In genomic region chr6:17869010-17869752, GRCh38 we compare ENCODE assay signal across 12 cellular contexts.
DNase-seq lines count a peak whose midpoint lies in the region; ATAC-seq and TF ChIP-seq lines count a peak whose summit lies in the region.
"Had no signal": no experiment of that assay in that cellular context is flagged by ENCODE, and none has a peak within 500 bp of the region (broad histone marks: within the 10 kb centered on the region; RNA-seq: fewer than 3 reads in every experiment).

No MANE protein-coding gene starts in this region.

- H3K18ac ChIP-seq in mesendoderm (ENCODE audit: low read length): no peak overlapping the region

- H2BK5ac ChIP-seq in mesendoderm (ENCODE audit: low read length): no peak overlapping the region

- no peaks in the 10 kb centered on the region for H3K27me3 ChIP-seq in WERI-Rb-1 (ENCODE audit: insufficient read depth, low read depth, severe bottlenecking)
- no peaks in the 10 kb centered on the region for H3K27me3 ChIP-seq in mesendoderm (ENCODE audit: insufficient read depth, low read length, poor library complexity)

- H4K8ac ChIP-seq in mesendoderm (ENCODE audit: low read depth, low read length): no peak overlapping the region

- no peak for TF ChIP-seq CTCF in WERI-Rb-1 (IDR thresholded peaks at IDR 0.05; ENCODE audit: low read depth, low read length)

- no CpG with 5 or more reads among the region's 6 CpGs for WGBS in mesendoderm (ENCODE audit: extremely low coverage, insufficient coverage, low lambda C conversion rate)

- H3K56ac ChIP-seq in mesendoderm (ENCODE audit: low read length): no peak overlapping the region

- H2BK120ac ChIP-seq in mesendoderm (ENCODE audit: low read depth, low read length): no peak overlapping the region

- H3K9me3 ChIP-seq in WERI-Rb-1 (ENCODE audit: severe bottlenecking): no peaks in the 10 kb centered on the region

- H3K36me3 ChIP-seq in WERI-Rb-1: peaks cover 2% of the 10 kb centered on the region; the same call in 1 of the 2 replicates
- H3K36me3 ChIP-seq in mesendoderm (ENCODE audit: control insufficient read depth, insufficient read depth, low read length): no peaks in the 10 kb centered on the region

- no peak overlapping the region for H3K4me3 ChIP-seq in WERI-Rb-1 (ENCODE audit: low read depth, low read length)
- no peak overlapping the region for H3K4me3 ChIP-seq in mesendoderm (ENCODE audit: low read length)

- peak; percentile 35 to 51 for DNase-seq in NCI-H524 (lab: John Stamatoyannopoulos, UW)
- no peak for DNase-seq in NCI-H524 treated with DMSO at 0.1 percent for 48 hours (lab: John Stamatoyannopoulos, UW)
- peak; percentile 37 for DNase-seq in WERI-Rb-1
- peak; percentile 86 for DNase-seq in globus pallidus (ENCODE audit: low spot score)
- DNase-seq in superior temporal gyrus (ENCODE audit: extremely low spot score): peak; percentile 87
- no peak for DNase-seq in mesendoderm
- DNase-seq: activated T-cell treated with anti-CD3 and anti-CD28 coated beads, Interleukin-2, amount 50 U/mL, for 48 hours; cortex of kidney; kidney; retina had no signal

- no peaks in the 10 kb centered on the region for H3K79me2 ChIP-seq in mesendoderm (ENCODE audit: control insufficient read depth, insufficient read depth, low read length)

- H2AK5ac ChIP-seq in mesendoderm (ENCODE audit: low read length): no peak overlapping the region

- ATAC-seq in HG03460 (IDR thresholded peaks at IDR 0.05; ENCODE audit: unreplicated experiment) (no peak), GM21360 (IDR thresholded peaks at IDR 0.05; ENCODE audit: unreplicated experiment) (no peak)

- no peak overlapping the region for H3K4ac ChIP-seq in mesendoderm (ENCODE audit: low read depth, low read length)

- no peak overlapping the region for H2BK15ac ChIP-seq in mesendoderm (replicated peaks; ENCODE audit: low read depth)

- H3K79me1 ChIP-seq in mesendoderm (ENCODE audit: low read length): no peaks in the 10 kb centered on the region

- H3K23ac ChIP-seq in mesendoderm (ENCODE audit: low read length): no peak overlapping the region

- H3K9ac ChIP-seq in mesendoderm (ENCODE audit: low read length): no peak overlapping the region

- H4K5ac ChIP-seq in mesendoderm (ENCODE audit: low read length): no peak overlapping the region

- no peak overlapping the region for H3K4me2 ChIP-seq in mesendoderm (ENCODE audit: low read length)

- H3K27ac ChIP-seq in WERI-Rb-1 (peak overlapping the region; percentile 60), mesendoderm (ENCODE audit: low read depth, low read length) (no peak overlapping the region)

- H3K4me1 ChIP-seq in mesendoderm (ENCODE audit: control insufficient read depth, low read depth, low read length): no peaks in the 10 kb centered on the region

Comparison
In these comparisons a context has a peak if more than half of its experiments do, and no peak if none do; other contexts are left out.
1. DNase-seq: peak in NCI-H524 (2 of 2), WERI-Rb-1 (single experiment), globus pallidus (single experiment) and superior temporal gyrus (single experiment); none in NCI-H524 treated with DMSO at 0.1 percent for 48 hours (single experiment) and mesendoderm (single experiment).